15 cellular contexts compared by ENCODE assay signal in the genomic region with DNA sequence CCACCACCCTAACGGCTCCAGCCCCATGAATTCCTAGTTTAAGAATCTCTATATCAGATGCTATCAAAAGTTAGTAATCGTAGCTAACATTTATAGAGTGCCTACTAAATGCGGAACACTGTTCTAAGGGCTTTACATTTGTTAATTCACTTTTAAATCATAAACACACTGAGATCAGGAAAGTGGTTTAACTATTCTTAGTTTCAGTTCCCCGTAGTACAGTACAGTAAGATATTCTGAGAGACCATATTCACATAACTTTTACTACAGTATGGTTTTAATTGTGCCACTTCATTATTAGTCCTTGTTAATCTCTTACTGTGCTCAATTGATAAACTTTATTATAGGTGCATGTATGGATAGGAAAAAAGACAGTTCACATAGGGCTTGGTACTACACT. TPM values are rescaled to one million over a fixed set of nuclear protein-coding genes. Genes with fewer than 3 reads are reported as not detected.
DNase-seq lines count a peak whose midpoint lies in the region; ATAC-seq, FAIRE-seq and TF ChIP-seq lines count a peak whose summit lies in the region.
"Had no signal": no experiment of that assay in that cellular context is flagged by ENCODE, and none has a peak within 500 bp of the region (broad histone marks: within the 10 kb centered on the region; RNA-seq: fewer than 3 reads in every experiment).

No MANE protein-coding gene starts in this region.

- no peak for TF ChIP-seq POLR2A in GM12892 (IDR thresholded peaks at IDR 0.05; ENCODE audit: low read depth, low read length)

- H3K36me3 Mint-ChIP-seq in IgD-negative memory B cell: peaks cover 13% of the 10 kb centered on the region

- ATAC-seq in GM19438 (IDR thresholded peaks at IDR 0.05; ENCODE audit: low read depth, unreplicated experiment) (peak; percentile 97), HG02884 (IDR thresholded peaks at IDR 0.05; ENCODE audit: unreplicated experiment) (peak; percentile 92)

- H3K4me1 Mint-ChIP-seq in IgD-negative memory B cell: peaks cover 51 to 69% (median 59%) of the 10 kb centered on the region in 3 donors
- H3K4me1 Mint-ChIP-seq: immature natural killer cell, neural progenitor cell had no signal

- H3K4me3 Mint-ChIP-seq in IgD-negative memory B cell: peak overlapping the region; percentile 38 to 79 (median 46)
- H3K4me3 Mint-ChIP-seq: immature natural killer cell, neural progenitor cell had no signal

- peak; percentile 14 for FAIRE-seq in GM12892 (lab: Jason Lieb, UNC)
- FAIRE-seq: TTC549 had no signal

- H3K27me3 Mint-ChIP-seq in IgD-negative memory B cell: no peaks in the 10 kb centered on the region

- DNase-seq in GM12892 (ENCODE audit: insufficient read length): no peak
- DNase-seq in NCI-H2107 treated with DMSO at 0.1 percent for 48 hours (lab: John Stamatoyannopoulos, UW; ENCODE audit: unreplicated experiment): no peak
- no peak for DNase-seq in activated CD4-positive, CD25-positive, alpha-beta regulatory T cell (lab: John Stamatoyannopoulos, UW)
- no peak for DNase-seq in GM13977 (ENCODE audit: low spot score)
- no peak for DNase-seq in stimulated activated naive CD4-positive, alpha-beta T cell treated with Interleukin-2 at 50 U/mL for 16 hours (lab: John Stamatoyannopoulos, UW)
- DNase-seq: activated T-cell treated with anti-CD3 and anti-CD28 coated beads, Interleukin-2, amount 50 U/mL, for 1 hour; erythroblast; immature natural killer cell; NCI-H1417; stimulated activated naive CD4-positive, alpha-beta T cell had no signal

- peak overlapping the region; percentile 0 to 80 (median 67) for H3K27ac Mint-ChIP-seq in IgD-negative memory B cell
- H3K27ac Mint-ChIP-seq: neural progenitor cell had no signal

- in situ Hi-C loops in GM13977 (cut with MboI; ENCODE audit: low pct_unique_long_range_greater_than_20kb, low sequenced_read_pairs, unreplicated experiment): no loop called here

- no peaks in the 10 kb centered on the region for H3K9me3 Mint-ChIP-seq in IgD-negative memory B cell
- H3K9me3 Mint-ChIP-seq: immature natural killer cell had no signal

- no peak for TF ChIP-seq CTCF in GM13977 (IDR thresholded peaks at IDR 0.05; ENCODE audit: extremely low read depth, insufficient read depth, missing control alignments)

RNA-seq across cellular contexts. Expression of gene SYPL1, which starts 22.5 kb away (rescaled TPM):
- 29.0 TPM for polyA plus RNA-seq in GM12892 (2012; ENCODE audit: missing spikeins)
- 200 TPM for polyA plus RNA-seq in IgD-negative memory B cell
